Comparison of ENCODE assay signal across 12 cellular contexts in genomic region chr5:176599749-176600430, GRCh38. TPM values are rescaled to one million over a fixed set of nuclear protein-coding genes. Genes with fewer than 3 reads are reported as not detected.
A peak's percentile ranks its signal among the peaks of the same experiment; 100 is the strongest.
DNase-seq lines count a peak whose midpoint lies in the region; ATAC-seq and TF ChIP-seq lines count a peak whose summit lies in the region.
"Not testable (repeated sequence)": the region's sequence is repeated elsewhere in the genome, so short reads cannot be mapped to it uniquely, and the experiment has no call there.
"Had no signal": no experiment of that assay in that cellular context is flagged by ENCODE, and none has a peak within 500 bp of the region (broad histone marks: within the 10 kb centered on the region; RNA-seq: fewer than 3 reads in every experiment).

No MANE protein-coding gene starts in this region.

- not testable (repeated sequence) for H3K4me3 Mint-ChIP-seq in activated CD8-positive, alpha-beta T cell treated with anti-CD3 and anti-CD28 coated beads for 36 hours

- not testable (repeated sequence) for H3K4me1 ChIP-seq in IMR-90 (ENCODE audit: control insufficient read depth, insufficient read depth, low read length); RWPE2 (ENCODE audit: insufficient read depth, poor library complexity, severe bottlenecking)
- peaks cover 20% of the 10 kb centered on the region for H3K4me1 ChIP-seq in mesenchymal stem cell (ENCODE audit: control insufficient read depth, insufficient read depth, low read depth, low read length)

- not testable (repeated sequence) for H2AK5ac ChIP-seq in IMR-90 (ENCODE audit: low read depth, low read length); mesenchymal stem cell (ENCODE audit: low read length, severe bottlenecking)

- POLR2A ChIA-PET in IMR-90 (lab: Charles Lee; ENCODE audit: unreplicated experiment); activated CD8-positive, alpha-beta T cell treated with anti-CD3 and anti-CD28 coated beads for 36 hours (lab: Charles Lee): not testable (repeated sequence)

- H2BK120ac ChIP-seq in IMR-90 (ENCODE audit: low read depth, low read length); mesenchymal stem cell (ENCODE audit: low read depth, low read length): not testable (repeated sequence)

- not testable (repeated sequence) for H4K8ac ChIP-seq in IMR-90 (ENCODE audit: low read depth in 2 of 2, low read length in 2 of 2); mesenchymal stem cell (ENCODE audit: low read length)

- H3K23ac ChIP-seq in IMR-90 (ENCODE audit: low read depth, low read length); mesenchymal stem cell (ENCODE audit: low read length in 2 of 2): not testable (repeated sequence)

- intact Hi-C loops in IMR-90 (cut with micrococcal nuclease); activated CD8-positive, alpha-beta T cell treated with anti-CD3 and anti-CD28 coated beads for 36 hours (cut with micrococcal nuclease): not testable (repeated sequence)

- not testable (repeated sequence) for H3K27ac Mint-ChIP-seq in activated CD8-positive, alpha-beta T cell treated with anti-CD3 and anti-CD28 coated beads for 36 hours

- not testable (repeated sequence) for H3K27me3 Mint-ChIP-seq in activated CD8-positive, alpha-beta T cell treated with anti-CD3 and anti-CD28 coated beads for 36 hours

- H4K5ac ChIP-seq in IMR-90 (ENCODE audit: low read depth, low read length): not testable (repeated sequence)

- not testable (repeated sequence) for H2BK15ac ChIP-seq in IMR-90 (ENCODE audit: low read depth, low read length); mesenchymal stem cell (ENCODE audit: low read depth, poor library complexity, severe bottlenecking)

- not testable (repeated sequence) for H3K14ac ChIP-seq in IMR-90 (replicated peaks; ENCODE audit: low read depth, low read length); mesenchymal stem cell (ENCODE audit: low read length in 2 of 2)

- not testable (repeated sequence) for H3K9me1 ChIP-seq in IMR-90 (ENCODE audit: insufficient read depth, low read length)

- not testable (repeated sequence) for H2BK20ac ChIP-seq in IMR-90 (ENCODE audit: low read depth, low read length)

- WGBS in IMR-90 (ENCODE audit: extremely low coverage in 2 of 2, insufficient read length in 1 of 2), 2 experiments: 94% methylated on average over 13 of the region's 19 CpGs; no CpG with 5 or more reads in 1 of the 2 experiments
- 90% methylated on average over 19 of the region's 19 CpGs for WGBS in mesenchymal stem cell

- not testable (repeated sequence) for H3K9ac ChIP-seq in IMR-90 (ENCODE audit: low read depth, low read length); mesenchymal stem cell (ENCODE audit: low read length)

- not testable (repeated sequence) for H3K36me3 Mint-ChIP-seq in activated CD8-positive, alpha-beta T cell treated with anti-CD3 and anti-CD28 coated beads for 36 hours (ENCODE audit: low read depth)

- peaks cover 11% of the 10 kb centered on the region for H3K4me1 Mint-ChIP-seq in activated CD8-positive, alpha-beta T cell treated with anti-CD3 and anti-CD28 coated beads for 36 hours (ENCODE audit: low read depth)

- peak; percentile 27 for DNase-seq in IMR-90
- peak; percentile 48 for DNase-seq in NCI-H82 (lab: John Stamatoyannopoulos, UW)
- DNase-seq in RWPE2 (ENCODE audit: low spot score): peak; percentile 67
- peak; percentile 37 for DNase-seq in activated CD8-positive, alpha-beta T cell treated with anti-CD3 and anti-CD28 coated beads for 36 hours
- peak; percentile 39 for DNase-seq in ecto neural progenitor cell (ENCODE audit: low spot score)
- peak; percentile 23 for DNase-seq in mesenchymal stem cell

- not testable (repeated sequence) for H4K20me1 ChIP-seq in IMR-90 (ENCODE audit: insufficient read depth, low read length)

- not testable (repeated sequence) for H2AK9ac ChIP-seq in IMR-90 (replicated peaks; ENCODE audit: low read depth, low read length, poor library complexity)

- not testable (repeated sequence) for H3K27me3 ChIP-seq in IMR-90 (ENCODE audit: control insufficient read depth, insufficient read depth, low read length); RWPE2 (ENCODE audit: insufficient read depth, poor library complexity, severe bottlenecking)
- H3K27me3 ChIP-seq in mesenchymal stem cell (ENCODE audit: control insufficient read depth in 1 of 2, insufficient read depth in 1 of 2, low read length in 2 of 2): peaks cover 0 to 16% of the 10 kb centered on the region in 2 experiments

- not testable (repeated sequence) for H3K9me3 ChIP-seq in IMR-90 (ENCODE audit: control insufficient read depth, insufficient read depth, low read length); RWPE2 (ENCODE audit: severe bottlenecking); mesenchymal stem cell (ENCODE audit: control insufficient read depth, low read length)

- not testable (repeated sequence) for BruUV-seq in IMR-90 (replicated peaks; lab: Mats Ljungman, UMichigan)

- ATAC-seq in GM21526 (IDR thresholded peaks at IDR 0.05; ENCODE audit: low FRiP score, unreplicated experiment): peak; percentile 44
- peak; percentile 78 for ATAC-seq in IMR-90 (ENCODE audit: low read depth)
- ATAC-seq in RWPE2 (ENCODE audit: low read depth); activated CD8-positive, alpha-beta T cell treated with anti-CD3 and anti-CD28 coated beads for 36 hours: not testable (repeated sequence)

- CTCF ChIA-PET in IMR-90 (lab: Yijun Ruan, JAX); activated CD8-positive, alpha-beta T cell treated with anti-CD3 and anti-CD28 coated beads for 36 hours (lab: Charles Lee): not testable (repeated sequence)

- H3K9me3 Mint-ChIP-seq in activated CD8-positive, alpha-beta T cell treated with anti-CD3 and anti-CD28 coated beads for 36 hours: not testable (repeated sequence)

- H2BK5ac ChIP-seq in IMR-90 (ENCODE audit: low read depth, low read length, poor library complexity, severe bottlenecking); mesenchymal stem cell (ENCODE audit: low read depth, low read length, poor library complexity, severe bottlenecking): not testable (repeated sequence)

- H3K79me1 ChIP-seq in IMR-90 (ENCODE audit: low read depth in 1 of 2, low read length in 2 of 2): not testable (repeated sequence)
- H3K79me1 ChIP-seq in mesenchymal stem cell (replicated peaks; ENCODE audit: low read length, poor library complexity, severe bottlenecking): peaks cover 46% of the 10 kb centered on the region

- not testable (repeated sequence) for H3K56ac ChIP-seq in IMR-90 (ENCODE audit: extremely low read depth, insufficient read depth, low read length)

- not testable (repeated sequence) for H3K4me2 ChIP-seq in IMR-90 (ENCODE audit: low read depth, low read length); mesenchymal stem cell (ENCODE audit: low read length, poor library complexity, severe bottlenecking)

- H2AFZ ChIP-seq in IMR-90 (replicated peaks; ENCODE audit: low read length, poor library complexity); mesenchymal stem cell (ENCODE audit: low read depth, low read length): not testable (repeated sequence)

- not testable (repeated sequence) for H3K27ac ChIP-seq in IMR-90 (ENCODE audit: insufficient read depth, low read length); RWPE2 (ENCODE audit: poor library complexity, severe bottlenecking); mesenchymal stem cell (ENCODE audit: low read length, poor library complexity, severe bottlenecking)

- TF ChIP-seq CTCF in IMR-90 (conservative IDR thresholded peaks at IDR 0.05; ENCODE audit: low read depth, low read length); RWPE2 (IDR thresholded peaks at IDR 0.05; ENCODE audit: poor library complexity, severe bottlenecking); activated CD8-positive, alpha-beta T cell treated with anti-CD3 and anti-CD28 coated beads for 36 hours (IDR thresholded peaks at IDR 0.05): not testable (repeated sequence)

- in situ Hi-C loops in IMR-90 (cut with MboI; ENCODE audit: low sequenced_read_pairs): not testable (repeated sequence)

- H3K36me3 ChIP-seq in IMR-90 (ENCODE audit: control insufficient read depth, insufficient read depth, low read length); RWPE2 (ENCODE audit: low read depth): not testable (repeated sequence)
- peaks cover 9 to 25% of the 10 kb centered on the region in 2 experiments for H3K36me3 ChIP-seq in mesenchymal stem cell (ENCODE audit: control insufficient read depth in 1 of 2, insufficient read depth in 2 of 2, low read depth in 1 of 2, low read length in 2 of 2)

- not testable (repeated sequence) for H2BK12ac ChIP-seq in mesenchymal stem cell (ENCODE audit: low read length in 2 of 2)

- not testable (repeated sequence) for TF ChIP-seq RAD21 in IMR-90 (IDR thresholded peaks at IDR 0.05; ENCODE audit: low read length)

- not testable (repeated sequence) for H3K18ac ChIP-seq in IMR-90 (ENCODE audit: low read depth, low read length); mesenchymal stem cell (ENCODE audit: low read depth in 1 of 2, low read length in 2 of 2)

- dilution Hi-C loops in IMR-90 (cut with HindIII; ENCODE audit: low sequenced_read_pairs, unreplicated experiment): not testable (repeated sequence)

- TF ChIP-seq POLR2A in IMR-90 (IDR thresholded peaks at IDR 0.05; ENCODE audit: low read depth, low read length): not testable (repeated sequence)

- H4K91ac ChIP-seq in IMR-90 (ENCODE audit: insufficient read depth, low read depth, low read length); mesenchymal stem cell (ENCODE audit: low read length): not testable (repeated sequence)

- not testable (repeated sequence) for H3K4me3 ChIP-seq in IMR-90 (ENCODE audit: insufficient read depth, low read depth, low read length); RWPE2 (ENCODE audit: severe bottlenecking); mesenchymal stem cell (ENCODE audit: insufficient read depth in 1 of 2, low read depth in 1 of 2, low read length in 2 of 2)

- not testable (repeated sequence) for H3K4ac ChIP-seq in IMR-90 (ENCODE audit: low read depth, low read length); mesenchymal stem cell (ENCODE audit: low read depth in 1 of 2, low read length in 2 of 2)

RNA-seq across cellular contexts. Expression of gene GPRIN1, which starts 10.1 kb away (rescaled TPM):
- total RNA-seq in IMR-90 (2012; rRNA removed): 2.5 and 3.0 TPM in 2 replicates
- 4.7 and 5.1 TPM in 2 replicates for polyA plus RNA-seq in IMR-90 (2012; rRNA removed)
- 3.6 TPM in 2 replicates for polyA plus RNA-seq in IMR-90 (2012; cell fraction: cytosol; rRNA removed)
- 1.4 and 2.5 TPM in 2 replicates for polyA plus RNA-seq in IMR-90 (2012; cell fraction: nucleus; rRNA removed; ENCODE audit: low replicate concordance)
- 1 to 10 TPM; 1.6 to 2.0 TPM for total RNA-seq in activated CD8-positive, alpha-beta T cell treated with anti-CD3 and anti-CD28 coated beads for 36 hours
- polyA plus RNA-seq in mesenchymal stem cell (2013, experiment 1 of 2): 5.0 TPM
- polyA plus RNA-seq in mesenchymal stem cell (2013, experiment 2 of 2): 4.9 TPM

RNA-seq across cellular contexts. Expression of gene SNCB, which starts 30.4 kb away (rescaled TPM):
- total RNA-seq in IMR-90 (2012; rRNA removed): not detected in 2 replicates
- polyA plus RNA-seq in IMR-90 (2012; rRNA removed): 0.40 and 0.41 TPM in 2 replicates
- polyA plus RNA-seq in IMR-90 (2012; cell fraction: cytosol; rRNA removed): 0.52 and 0.58 TPM in 2 replicates
- polyA plus RNA-seq in IMR-90 (2012; cell fraction: nucleus; rRNA removed; ENCODE audit: low replicate concordance): 0.51 and 0.54 TPM in 2 replicates
- total RNA-seq in activated CD8-positive, alpha-beta T cell treated with anti-CD3 and anti-CD28 coated beads for 36 hours: under 1 TPM; 0.69 to 0.79 TPM
- polyA plus RNA-seq in mesenchymal stem cell (2013, experiment 1 of 2): 1.0 TPM
- 1.0 TPM for polyA plus RNA-seq in mesenchymal stem cell (2013, experiment 2 of 2)
- total RNA-seq: CD4-positive, alpha-beta memory T cell; HT-29 had no signal
- polyA plus RNA-seq: CD4-positive, alpha-beta memory T cell; IgD-negative memory B cell had no signal

RNA-seq across cellular contexts. Expression of gene EIF4E1B, which starts 30.6 kb away (rescaled TPM):
- not detected in 2 replicates for total RNA-seq in IMR-90 (2012; rRNA removed)
- not detected in 2 replicates for polyA plus RNA-seq in IMR-90 (2012; rRNA removed)
- not detected in 2 replicates for polyA plus RNA-seq in IMR-90 (2012; cell fraction: cytosol; rRNA removed)
- not detected in 2 replicates for polyA plus RNA-seq in IMR-90 (2012; cell fraction: nucleus; rRNA removed; ENCODE audit: low replicate concordance)
- not detected for total RNA-seq in activated CD8-positive, alpha-beta T cell treated with anti-CD3 and anti-CD28 coated beads for 36 hours
- polyA plus RNA-seq in mesenchymal stem cell (2013, experiment 1 of 2): not detected
- polyA plus RNA-seq in mesenchymal stem cell (2013, experiment 2 of 2): not detected
- total RNA-seq: CD4-positive, alpha-beta memory T cell; HT-29 had no signal
- polyA plus RNA-seq: A549; AG04450; CD4-positive, alpha-beta memory T cell; IgD-negative memory B cell had no signal

RNA-seq across cellular contexts. Expression of gene TSPAN17, which starts 47.4 kb away (rescaled TPM):
- total RNA-seq in IMR-90 (2012; rRNA removed): 34.2 and 35.3 TPM in 2 replicates
- polyA plus RNA-seq in IMR-90 (2012; rRNA removed): 40.9 and 41.6 TPM in 2 replicates
- 40.1 and 58.5 TPM in 2 replicates for polyA plus RNA-seq in IMR-90 (2012; cell fraction: cytosol; rRNA removed)
- polyA plus RNA-seq in IMR-90 (2012; cell fraction: nucleus; rRNA removed; ENCODE audit: low replicate concordance): 74.1 and 106 TPM in 2 replicates
- total RNA-seq in activated CD8-positive, alpha-beta T cell treated with anti-CD3 and anti-CD28 coated beads for 36 hours: 10 to 100 TPM; 24.6 to 26.3 TPM
- 37.2 TPM for polyA plus RNA-seq in mesenchymal stem cell (2013, experiment 1 of 2)
- polyA plus RNA-seq in mesenchymal stem cell (2013, experiment 2 of 2): 39.4 TPM

RNA-seq across cellular contexts. Expression of gene CDHR2, which starts 50.7 kb away (rescaled TPM):
- not detected in 2 replicates for total RNA-seq in IMR-90 (2012; rRNA removed)
- polyA plus RNA-seq in IMR-90 (2012; rRNA removed): not detected in 2 replicates
- not detected in 2 replicates for polyA plus RNA-seq in IMR-90 (2012; cell fraction: cytosol; rRNA removed)
- 0.07 TPM in 2 replicates for polyA plus RNA-seq in IMR-90 (2012; cell fraction: nucleus; rRNA removed; ENCODE audit: low replicate concordance)
- total RNA-seq in activated CD8-positive, alpha-beta T cell treated with anti-CD3 and anti-CD28 coated beads for 36 hours: under 1 TPM; 0.23 to 0.47 TPM
- 0.01 TPM for polyA plus RNA-seq in mesenchymal stem cell (2013, experiment 1 of 2)
- not detected for polyA plus RNA-seq in mesenchymal stem cell (2013, experiment 2 of 2)
- polyA plus RNA-seq: AG04450; CD4-positive, alpha-beta memory T cell; IgD-negative memory B cell had no signal
